Comparison of ENCODE assay signal across 5 cellular contexts in the genomic region with DNA sequence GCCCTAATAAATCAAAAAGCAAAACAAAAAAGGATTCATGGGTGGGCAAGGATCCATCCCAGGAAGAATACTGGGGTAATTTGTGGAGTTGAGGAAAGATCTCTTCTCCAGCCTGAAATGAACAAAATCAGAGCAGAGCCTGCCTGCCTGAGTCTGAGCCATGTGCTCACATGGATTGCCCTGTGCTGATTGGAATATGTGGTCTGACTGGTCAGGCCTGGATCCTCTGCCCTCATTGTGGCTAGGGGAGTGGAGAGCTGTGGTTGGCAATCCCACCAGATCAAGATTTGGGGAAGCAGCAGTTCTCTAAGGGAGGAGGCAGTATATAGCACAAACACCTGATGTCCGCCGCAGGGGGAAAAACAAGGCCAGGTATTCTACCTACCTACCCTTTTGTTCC.
"Had no signal": no experiment of that assay in that cellular context is flagged by ENCODE, and none has a peak within 500 bp of the region (broad histone marks: within the 10 kb centered on the region; RNA-seq: fewer than 3 reads in every experiment).

No MANE protein-coding gene starts in this region.

- H3K27ac Mint-ChIP-seq: GM23338, HFFc6, IgD-negative memory B cell had no signal

- H3K27me3 Mint-ChIP-seq: IgD-negative memory B cell had no signal

- H3K9me3 Mint-ChIP-seq: GM23338, HFFc6, IgD-negative memory B cell had no signal

- DNase-seq: HFFc6 had no signal

- H3K4me2 ChIP-seq: GM23338 had no signal

- H2AFZ ChIP-seq: GM23338 had no signal

- H3K4me1 ChIP-seq: HAP-1 had no signal

- H3K27ac ChIP-seq: HL-60 had no signal

- H3K4me3 ChIP-seq: GM23338, HAP-1 had no signal

- H3K9me3 ChIP-seq: HAP-1 had no signal

- H3K4me3 Mint-ChIP-seq: GM23338, HFFc6, IgD-negative memory B cell had no signal
